Comparison of ENCODE assay signal across 1 cellular context in genomic region chr12:56221757-56222530, GRCh38.
TF ChIP-seq lines count a peak whose summit lies in the region.

TSS of gene RNF41 (minus strand) at chr12:56221922. CDS start at chr12:56214047, 7,875 bp downstream.

TF ChIP-seq in HepG2, 621 proteins besides CTCF, POLR2A, EP300 and RAD21 (continued from another document and continues in another):
- TF ChIP-seq ZNF800 (CRISPR knock-in tag; IDR thresholded peaks at IDR 0.05) (peak; percentile 81), ZBTB21 (CRISPR knock-in tag; IDR thresholded peaks at IDR 0.05) (peak; percentile 66), ZNF441 (CRISPR knock-in tag; IDR thresholded peaks at IDR 0.05; ENCODE audit: borderline replicate concordance) (peak; percentile 64; the same call in 1 of the 2 replicates), NRL (CRISPR knock-in tag; IDR thresholded peaks at IDR 0.05; ENCODE audit: borderline replicate concordance) (peak; percentile 74; the same call in 1 of the 2 replicates), ZNF329 (CRISPR knock-in tag; IDR thresholded peaks at IDR 0.05; ENCODE audit: low read depth) (0 out of 2 replicates have a peak, but pooled peaks have one; percentile 30), AFF4 (CRISPR knock-in tag; IDR thresholded peaks at IDR 0.05) (no peak), GATAD1 (CRISPR knock-in tag; IDR thresholded peaks at IDR 0.05) (peak; percentile 84), TCF12 (IDR thresholded peaks at IDR 0.05) (no peak), TCF12 (CRISPR knock-in tag; IDR thresholded peaks at IDR 0.05) (no peak), REL (CRISPR knock-in tag; conservative IDR thresholded peaks at IDR 0.05) (no peak), ZFP36 (IDR thresholded peaks at IDR 0.05; ENCODE audit: borderline replicate concordance, low read depth, low read length, partially characterized antibody) (no peak), MXD4 (CRISPR knock-in tag; IDR thresholded peaks at IDR 0.05) (0 out of 2 replicates have a peak, but pooled peaks have one; percentile 53), IRF2 (CRISPR knock-in tag; IDR thresholded peaks at IDR 0.05) (0 out of 2 replicates have a peak, but pooled peaks have one; percentile 27), SAP130 (CRISPR knock-in tag; IDR thresholded peaks at IDR 0.05; ENCODE audit: low read depth) (peak; percentile 92), MBNL3 (CRISPR knock-in tag; conservative IDR thresholded peaks at IDR 0.05) (no peak), NR2F2 (IDR thresholded peaks at IDR 0.05; ENCODE audit: borderline replicate concordance, low read depth) (no peak), RNF2 (conservative IDR thresholded peaks at IDR 0.05; ENCODE audit: low read depth) (no peak), FOXC1 (CRISPR knock-in tag; IDR thresholded peaks at IDR 0.05; ENCODE audit: borderline replicate concordance) (peak; percentile 82; the same call in 1 of the 2 replicates), HDAC1 (CRISPR knock-in tag; IDR thresholded peaks at IDR 0.05) (0 out of 2 replicates have a peak, but pooled peaks have one; percentile 34), ZHX2 (IDR thresholded peaks at IDR 0.05; ENCODE audit: low read depth) (0 out of 2 replicates have a peak, but pooled peaks have one; percentile 8), ZHX2 (CRISPR knock-in tag; IDR thresholded peaks at IDR 0.05; ENCODE audit: borderline replicate concordance) (peak; percentile 11; the same call in 1 of the 2 replicates), ZNF691 (CRISPR knock-in tag; IDR thresholded peaks at IDR 0.05; ENCODE audit: borderline replicate concordance, low read depth) (peak; percentile 84), ZBTB49 (CRISPR knock-in tag; IDR thresholded peaks at IDR 0.05; ENCODE audit: borderline replicate concordance) (0 out of 2 replicates have a peak, but pooled peaks have one; percentile 49), TOPORS (CRISPR knock-in tag; IDR thresholded peaks at IDR 0.05) (0 out of 2 replicates have a peak, but pooled peaks have one; percentile 22), ZNF232 (CRISPR knock-in tag; IDR thresholded peaks at IDR 0.05; ENCODE audit: borderline replicate concordance) (peak; percentile 68), SUZ12 (IDR thresholded peaks at IDR 0.05; ENCODE audit: low read depth, low read length) (no peak), ZNF503 (CRISPR knock-in tag; IDR thresholded peaks at IDR 0.05) (peak; percentile 60), ZNF83 (CRISPR knock-in tag; IDR thresholded peaks at IDR 0.05; ENCODE audit: borderline replicate concordance) (no peak), ZBTB3 (CRISPR knock-in tag; IDR thresholded peaks at IDR 0.05; ENCODE audit: borderline replicate concordance, low read depth) (0 out of 2 replicates have a peak, but pooled peaks have one; percentile 60), RORA (CRISPR knock-in tag; IDR thresholded peaks at IDR 0.05) (no peak), ZBTB43 (CRISPR knock-in tag; conservative IDR thresholded peaks at IDR 0.05) (peak; percentile 46; the same call in 1 of the 2 replicates), SOX6 (IDR thresholded peaks at IDR 0.05) (no peak), SOX6 (CRISPR knock-in tag; IDR thresholded peaks at IDR 0.05) (peak; percentile 41; the same call in 1 of the 2 replicates), NFKBIZ (CRISPR knock-in tag; IDR thresholded peaks at IDR 0.05) (0 out of 2 replicates have a peak, but pooled peaks have one; percentile 44), ELF3 (CRISPR knock-in tag; IDR thresholded peaks at IDR 0.05) (peak; percentile 82), NCOA2 (CRISPR knock-in tag; IDR thresholded peaks at IDR 0.05) (peak; percentile 21; the same call in 1 of the 2 replicates), SIN3A (IDR thresholded peaks at IDR 0.05; ENCODE audit: borderline replicate concordance, low read depth, low read length) (peak; percentile 45; the same call in 1 of the 2 replicates), ATF5 (CRISPR knock-in tag; IDR thresholded peaks at IDR 0.05; ENCODE audit: low read depth) (peak; percentile 94), JARID2 (CRISPR knock-in tag; IDR thresholded peaks at IDR 0.05; ENCODE audit: insufficient replicate concordance) (no peak), ZNF317 (CRISPR knock-in tag; IDR thresholded peaks at IDR 0.05) (peak; percentile 53; the same call in 1 of the 2 replicates), ASH2L (IDR thresholded peaks at IDR 0.05; ENCODE audit: insufficient read length, low read depth, low read length) (peak; percentile 60), SCMH1 (CRISPR knock-in tag; IDR thresholded peaks at IDR 0.05; ENCODE audit: borderline replicate concordance) (no peak), ZNF879 (CRISPR knock-in tag; IDR thresholded peaks at IDR 0.05) (no peak), HNRNPK (IDR thresholded peaks at IDR 0.05; ENCODE audit: low read depth, low read length, poor library complexity, severe bottlenecking) (peak; percentile 87), SRSF1 (optimal IDR thresholded peaks at IDR 0.05; ENCODE audit: low read depth, low read length) (no peak), RFXAP (CRISPR knock-in tag; IDR thresholded peaks at IDR 0.05; ENCODE audit: borderline replicate concordance) (peak; percentile 69; the same call in 1 of the 2 replicates)
